1 cellular context compared by ENCODE assay signal in the genomic region with DNA sequence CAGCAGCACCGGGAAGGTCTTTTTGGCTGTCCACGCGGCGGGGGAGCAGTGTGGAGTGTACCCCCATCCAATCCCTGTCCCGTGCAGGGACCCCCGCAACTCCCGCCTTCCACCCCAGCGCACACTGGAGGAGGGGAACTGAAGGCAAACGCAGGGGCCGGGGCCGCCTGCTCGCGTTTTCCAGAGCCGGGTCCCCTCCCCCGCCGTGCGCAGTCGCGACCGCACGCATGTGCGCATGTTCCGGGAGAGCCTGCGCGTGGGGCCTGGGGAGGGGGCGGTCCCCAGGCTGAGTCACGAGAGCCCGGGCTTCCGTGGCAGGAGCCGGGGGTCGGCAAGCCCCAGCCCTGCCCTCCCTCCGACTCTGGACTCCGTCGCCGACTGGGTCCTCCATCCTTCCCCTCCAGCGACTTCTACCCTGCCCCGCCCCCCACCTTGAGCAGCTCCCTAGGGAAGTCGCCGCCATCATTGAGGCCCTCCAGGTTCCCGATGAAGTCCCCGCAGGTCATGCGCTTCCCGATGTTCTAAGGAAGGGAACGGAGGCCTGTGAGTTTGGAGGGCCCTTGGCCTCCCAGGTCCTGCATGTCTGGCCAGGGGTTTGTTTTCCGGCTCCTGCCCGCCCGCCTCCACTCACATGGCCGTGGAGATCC.
A peak's percentile ranks its signal among the peaks of the same experiment; 100 is the strongest.
TF ChIP-seq lines count a peak whose summit lies in the region.

No MANE protein-coding gene starts in this region.

TF ChIP-seq in endothelial cell of umbilical vein, 7 proteins besides CTCF, POLR2A, EP300 and RAD21:
- TF ChIP-seq JUN (IDR thresholded peaks at IDR 0.05; ENCODE audit: borderline replicate concordance, insufficient read depth, insufficient read length, low read depth), result no peak
- TF ChIP-seq EZH2 (IDR thresholded peaks at IDR 0.05; ENCODE audit: borderline replicate concordance, low read depth, low read length, severe bottlenecking), result peak; percentile 82
TF ChIP-seq in endothelial cell of umbilical vein: peak in this region for 1.
